Comparison of ENCODE assay signal across 8 cellular contexts in the genomic region with DNA sequence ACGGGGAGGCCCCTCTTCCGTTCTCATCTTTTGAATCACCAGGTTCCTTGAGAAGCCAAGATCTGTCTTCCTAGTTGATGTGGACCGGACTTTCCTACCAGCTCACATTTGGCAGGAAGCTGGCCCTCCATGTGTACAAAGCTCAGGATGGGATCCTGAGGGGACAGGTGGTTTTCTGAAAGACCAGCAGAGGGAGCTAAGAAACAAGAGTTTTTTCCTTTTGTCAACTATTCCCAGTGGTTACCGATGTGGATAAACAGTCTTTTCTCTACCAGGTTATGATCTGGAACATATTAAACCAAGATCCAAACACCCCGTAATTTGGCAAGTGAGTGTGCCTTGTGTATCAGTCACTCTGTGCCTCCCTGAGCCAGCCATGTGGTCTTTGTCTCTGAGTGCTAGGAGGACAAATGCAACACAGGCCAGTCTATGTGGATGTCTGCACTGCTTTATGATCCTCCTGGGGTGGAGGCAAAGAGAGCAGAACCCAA. TPM values are rescaled to one million over a fixed set of nuclear protein-coding genes. Genes with fewer than 3 reads are reported as not detected.
DNase-seq lines count a peak whose midpoint lies in the region; ATAC-seq, FAIRE-seq and TF ChIP-seq lines count a peak whose summit lies in the region.

No MANE protein-coding gene starts in this region.

- H3K27ac Mint-ChIP-seq in astrocyte (ENCODE audit: unreplicated experiment) = no peak overlapping the region

- DNase-seq in NOMO-1 treated with DMSO at 0.1 percent for 48 hours (lab: John Stamatoyannopoulos, UW; ENCODE audit: unreplicated experiment) (peak; percentile 56), NOMO-1 treated with dmso at 0.1 percent for 144 hours (lab: John Stamatoyannopoulos, UW; ENCODE audit: unreplicated experiment) (no peak), NCI-H69 (lab: John Stamatoyannopoulos, UW) (peak; percentile 67), astrocyte (ENCODE audit: low read depth) (peak; percentile 21), iris pigment epithelial cell (ENCODE audit: low read depth) (peak; percentile 36), superior temporal gyrus (ENCODE audit: extremely low spot score) (peak; percentile 80)
- DNase-seq in stimulated activated CD4-positive, alpha-beta T cell treated with anti-CD3 and anti-CD28 coated beads, Interleukin-1b, Interleukin-23, amount 100 ng/mL, for 48 hours = no peak

- H3K36me3 Mint-ChIP-seq in astrocyte (ENCODE audit: low read depth, unreplicated experiment) = no peaks in the 10 kb centered on the region

- peak overlapping the region; percentile 57 for H2AFZ ChIP-seq in astrocyte (ENCODE audit: low read depth, low read length)

- no peak overlapping the region for H3K4me3 Mint-ChIP-seq in astrocyte (ENCODE audit: unreplicated experiment)

- peak; percentile 71 for FAIRE-seq in astrocyte (lab: Jason Lieb, UNC)

- peak; percentile 58 for ATAC-seq in HG03039 (IDR thresholded peaks at IDR 0.05; ENCODE audit: unreplicated experiment)

- H3K79me2 ChIP-seq in astrocyte (ENCODE audit: insufficient read depth, low read length) = no peaks in the 10 kb centered on the region

- H4K20me1 ChIP-seq in astrocyte (ENCODE audit: insufficient read depth, low read length) = no peaks in the 10 kb centered on the region

- no peak overlapping the region for H3K27ac ChIP-seq in astrocyte (ENCODE audit: low read depth, low read length)

- H3K4me2 ChIP-seq in astrocyte (ENCODE audit: low read length) = peak overlapping the region; percentile 46

- peaks cover 6% of the 10 kb centered on the region for H3K4me1 ChIP-seq in astrocyte (ENCODE audit: insufficient read depth, low read length)

- no peaks in the 10 kb centered on the region for H3K4me1 Mint-ChIP-seq in astrocyte (ENCODE audit: low read depth, unreplicated experiment)

- H3K36me3 ChIP-seq in astrocyte (ENCODE audit: insufficient read depth, low read length) = no peaks in the 10 kb centered on the region

- peak; percentile 81 for TF ChIP-seq CTCF in astrocyte (IDR thresholded peaks at IDR 0.05; ENCODE audit: insufficient read depth, low read depth, low read length)

- H3K27me3 Mint-ChIP-seq in astrocyte (ENCODE audit: low read depth, unreplicated experiment) = peaks cover 16% of the 10 kb centered on the region

- H3K27me3 ChIP-seq in astrocyte (ENCODE audit: insufficient read depth, low read length) = peaks cover 15% of the 10 kb centered on the region

- H3K9me3 ChIP-seq in astrocyte (ENCODE audit: insufficient read depth, low read depth, low read length) = no peaks in the 10 kb centered on the region

- no peak overlapping the region for H3K4me3 ChIP-seq in astrocyte (ENCODE audit: insufficient read depth, low read depth, low read length)

- H3K9me3 Mint-ChIP-seq in astrocyte (ENCODE audit: unreplicated experiment) = peaks cover 2% of the 10 kb centered on the region

- H3K9ac ChIP-seq in astrocyte (ENCODE audit: low read length) = no peak overlapping the region

RNA-seq across cellular contexts. Expression of gene ARHGAP25, which starts 25.1 kb away (rescaled TPM):
- total RNA-seq in astrocyte = 0.30 TPM in 1 of 2 replicates, not detected in the other

Comparison
In these comparisons a context has a peak if more than half of its experiments do, and no peak if none do; other contexts are left out.
1. DNase-seq: peak in NOMO-1 treated with DMSO at 0.1 percent for 48 hours (single experiment), NCI-H69 (single experiment), astrocyte (single experiment), iris pigment epithelial cell (single experiment) and superior temporal gyrus (single experiment); none in NOMO-1 treated with dmso at 0.1 percent for 144 hours (single experiment) and stimulated activated CD4-positive, alpha-beta T cell treated with anti-CD3 and anti-CD28 coated beads, Interleukin-1b, Interleukin-23, amount 100 ng/mL, for 48 hours (single experiment).